In genomic region chr12:6038160-6038559, GRCh38 we compare ENCODE assay signal across 8 cellular contexts.
DNase-seq lines count a peak whose midpoint lies in the region; ATAC-seq and TF ChIP-seq lines count a peak whose summit lies in the region.

No MANE protein-coding gene starts in this region.

- TF ChIP-seq CTCF in OCI-LY1 (IDR thresholded peaks at IDR 0.05; ENCODE audit: low read length): peak; percentile 88

- H3K27me3 ChIP-seq in OCI-LY1 (ENCODE audit: insufficient read depth, low read length): no peaks in the 10 kb centered on the region
- H3K27me3 ChIP-seq in right cardiac atrium (ENCODE audit: control insufficient read depth, insufficient read depth): no peaks in the 10 kb centered on the region

- H3K9me3 ChIP-seq in OCI-LY1 (ENCODE audit: low read length) (no peaks in the 10 kb centered on the region), right cardiac atrium (ENCODE audit: control insufficient read depth, low read length) (no peaks in the 10 kb centered on the region)

- CTCF ChIA-PET in activated naive CD4-positive, alpha-beta T cell treated with anti-CD3 and anti-CD28 coated beads, Interleukin-2, amount 10 ng/mL, durations not matched to agents 7 days and 5 days (lab: Charles Lee): interaction anchor here (0.8 to 10.6 kb wide), 15 partner anchors 13 to 248 kb away, joined by 3 to 153 read pairs (median 6); no protein-coding TSS in a partner anchor

- H3K79me2 ChIP-seq in OCI-LY1 (ENCODE audit: insufficient read depth, low read length): no peaks in the 10 kb centered on the region

- ATAC-seq in HG03442 (IDR thresholded peaks at IDR 0.05; ENCODE audit: unreplicated experiment) (peak; percentile 67), right cardiac atrium (peak; percentile 27 to 39), GM19328 (IDR thresholded peaks at IDR 0.05; ENCODE audit: unreplicated experiment) (no peak)

- intact Hi-C loops in right cardiac atrium (cut with DNase I): loop anchor here in 3 of 4 donors (2.0 to 5.0 kb wide), 3 partner anchors 46 to 51 kb away; no protein-coding TSS in a partner anchor

- no peaks in the 10 kb centered on the region for H4K20me1 ChIP-seq in OCI-LY1 (ENCODE audit: insufficient read depth, low read length)

- H3K27ac ChIP-seq in OCI-LY1 (ENCODE audit: low read depth, low read length, poor library complexity, severe bottlenecking) (no peak overlapping the region), right cardiac atrium (ENCODE audit: low read length) (no peak overlapping the region)

- no peak overlapping the region for H3K9ac ChIP-seq in OCI-LY1 (ENCODE audit: low read length)

- no peak overlapping the region for H3K4me3 ChIP-seq in OCI-LY1 (ENCODE audit: low read depth, low read length, poor library complexity, severe bottlenecking)
- no peak overlapping the region for H3K4me3 ChIP-seq in right cardiac atrium (ENCODE audit: low read length)

- no peaks in the 10 kb centered on the region for H3K4me1 Mint-ChIP-seq in activated naive CD4-positive, alpha-beta T cell treated with anti-CD3 and anti-CD28 coated beads, Interleukin-2, amount 10 ng/mL, durations not matched to agents 7 days and 5 days

- no peaks in the 10 kb centered on the region for H3K4me1 ChIP-seq in OCI-LY1 (ENCODE audit: insufficient read depth, low read length, severe bottlenecking)
- H3K4me1 ChIP-seq in right cardiac atrium (ENCODE audit: control insufficient read depth, insufficient read depth, low read length): no peaks in the 10 kb centered on the region

- no peak overlapping the region for H2AFZ ChIP-seq in OCI-LY1 (ENCODE audit: low read length)

- H3K36me3 Mint-ChIP-seq in activated naive CD4-positive, alpha-beta T cell treated with anti-CD3 and anti-CD28 coated beads, Interleukin-2, amount 10 ng/mL, durations not matched to agents 7 days and 5 days: no peaks in the 10 kb centered on the region

- no peaks in the 10 kb centered on the region for H3K36me3 ChIP-seq in OCI-LY1 (ENCODE audit: insufficient read depth, low read length)

- no peaks in the 10 kb centered on the region for H3K27me3 Mint-ChIP-seq in activated naive CD4-positive, alpha-beta T cell treated with anti-CD3 and anti-CD28 coated beads, Interleukin-2, amount 10 ng/mL, durations not matched to agents 7 days and 5 days

- no peaks in the 10 kb centered on the region for H3K9me3 Mint-ChIP-seq in activated naive CD4-positive, alpha-beta T cell treated with anti-CD3 and anti-CD28 coated beads, Interleukin-2, amount 10 ng/mL, durations not matched to agents 7 days and 5 days

- peak; percentile 10 to 20 for DNase-seq in activated CD4-positive, alpha-beta T cell treated with anti-CD3 and anti-CD28 coated beads for 4 hours
- DNase-seq in activated CD4-positive, alpha-beta T cell treated with anti-CD3 and anti-CD28 coated beads, Interleukin-2, amount 50 U/mL, for 4 hours: no peak
- DNase-seq in activated naive CD4-positive, alpha-beta T cell treated with anti-CD3 and anti-CD28 coated beads, Interleukin-2, amount 10 ng/mL, durations not matched to agents 7 days and 5 days: peak; percentile 55
- DNase-seq in right cardiac atrium: no peak
- peak; percentile 62 for DNase-seq in stimulated activated CD4-positive, alpha-beta T cell treated with anti-CD3 and anti-CD28 coated beads, Interleukin-15, amount 100 ng/mL, for 24 hours

- no peak overlapping the region for H3K4me3 Mint-ChIP-seq in activated naive CD4-positive, alpha-beta T cell treated with anti-CD3 and anti-CD28 coated beads, Interleukin-2, amount 10 ng/mL, durations not matched to agents 7 days and 5 days

- H3K4me2 ChIP-seq in OCI-LY1 (ENCODE audit: low read length): no peak overlapping the region

- no peaks in the 10 kb centered on the region for H3K9me2 ChIP-seq in OCI-LY1 (ENCODE audit: low read depth, low read length)

- H3K27ac Mint-ChIP-seq in activated naive CD4-positive, alpha-beta T cell treated with anti-CD3 and anti-CD28 coated beads, Interleukin-2, amount 10 ng/mL, durations not matched to agents 7 days and 5 days: no peak overlapping the region

- WGBS in right cardiac atrium: 57% methylated on average over 8 of the region's 8 CpGs

- no peaks in the 10 kb centered on the region for H3F3A ChIP-seq in OCI-LY1 (ENCODE audit: insufficient read depth, low read length)

Comparison
In these comparisons a context has a peak if more than half of its experiments do, and no peak if none do; other contexts are left out.
1. DNase-seq: peak in activated CD4-positive, alpha-beta T cell treated with anti-CD3 and anti-CD28 coated beads for 4 hours (2 of 2), activated naive CD4-positive, alpha-beta T cell treated with anti-CD3 and anti-CD28 coated beads, Interleukin-2, amount 10 ng/mL, durations not matched to agents 7 days and 5 days (single experiment) and stimulated activated CD4-positive, alpha-beta T cell treated with anti-CD3 and anti-CD28 coated beads, Interleukin-15, amount 100 ng/mL, for 24 hours (single experiment); none in activated CD4-positive, alpha-beta T cell treated with anti-CD3 and anti-CD28 coated beads, Interleukin-2, amount 50 U/mL, for 4 hours (0 of 2) and right cardiac atrium (0 of 3).